ENCODE assay signal across 14 cellular contexts in the genomic region with DNA sequence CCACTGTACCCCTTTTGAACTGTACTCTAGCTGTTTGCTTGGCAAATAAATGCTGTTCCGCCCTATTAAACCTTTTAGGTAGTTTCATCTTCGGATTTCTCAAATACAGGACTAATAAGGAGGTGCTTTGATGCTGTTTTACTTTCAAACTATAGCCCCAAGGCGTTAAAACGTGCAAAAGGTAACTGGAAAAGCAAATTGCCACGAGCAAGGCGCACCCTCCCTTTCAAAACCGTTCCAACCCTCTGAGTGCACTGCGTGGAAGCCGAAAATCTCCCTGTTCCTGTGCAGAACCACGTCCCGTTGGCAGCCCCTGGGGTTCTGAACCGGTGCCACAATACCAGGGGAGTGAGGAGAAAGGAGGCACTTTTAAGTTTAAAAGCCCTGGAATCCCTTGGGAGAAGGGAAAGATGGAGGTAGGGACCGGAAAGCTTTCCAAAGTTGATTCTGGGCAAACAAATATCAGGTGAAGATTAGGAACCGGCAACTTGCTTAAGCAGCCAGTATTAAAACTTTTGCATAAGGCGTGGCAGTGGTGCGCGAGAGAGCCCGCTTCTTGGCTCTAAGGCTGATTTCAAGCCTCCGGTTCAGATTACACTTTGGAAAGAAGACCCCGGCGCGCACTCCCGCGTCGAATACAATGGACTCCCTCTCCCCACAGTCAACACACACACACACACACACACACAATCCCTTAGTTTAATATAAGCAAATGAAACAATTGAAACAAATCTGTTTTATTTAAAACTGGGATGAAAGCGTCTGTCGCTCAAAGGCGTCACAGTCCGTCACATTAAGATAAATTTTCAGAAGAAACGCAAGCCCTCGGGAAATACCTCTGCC. TPM values are rescaled to one million over a fixed set of nuclear protein-coding genes. Genes with fewer than 3 reads are reported as not detected.
DNase-seq lines count a peak whose midpoint lies in the region; ATAC-seq, FAIRE-seq and TF ChIP-seq lines count a peak whose summit lies in the region.
"Had no signal": no experiment of that assay in that cellular context is flagged by ENCODE, and none has a peak within 500 bp of the region (broad histone marks: within the 10 kb centered on the region; RNA-seq: fewer than 3 reads in every experiment).

No MANE protein-coding gene starts in this region.

- H3K56ac ChIP-seq in H1 (replicated peaks; ENCODE audit: insufficient read length, low read depth, low read length), result no peak overlapping the region

- no peak for TF ChIP-seq CTCF in H1 (IDR thresholded peaks at IDR 0.05; ENCODE audit: control extremely low read depth in 1 of 3, insufficient read depth in 1 of 3, low read depth in 1 of 3, low read length in 3 of 3)
- TF ChIP-seq CTCF in type B pancreatic cell (conservative IDR thresholded peaks at IDR 0.05), result no peak

- no peak overlapping the region for H2AK5ac ChIP-seq in H1 (ENCODE audit: low read depth, low read length)

- no peak overlapping the region for H4K5ac ChIP-seq in H1 (ENCODE audit: insufficient read length, low read depth, low read length)

- no peak overlapping the region for H4K8ac ChIP-seq in H1 (ENCODE audit: extremely low read depth, insufficient read depth, low read length)

- no peak overlapping the region for H3K23ac ChIP-seq in H1 (ENCODE audit: insufficient read length)

- ATAC-seq in left ventricle myocardium superior (no peak), GM21381 (IDR thresholded peaks at IDR 0.05; ENCODE audit: unreplicated experiment) (no peak)
- ATAC-seq: effector memory CD8-positive, alpha-beta T cell; left lobe of liver had no signal

- no peak overlapping the region for H4K91ac ChIP-seq in H1 (replicated peaks; ENCODE audit: insufficient read length, low read length)

- no peak overlapping the region for H3K18ac ChIP-seq in H1 (ENCODE audit: extremely low read depth, low read length)

- H3K79me1 ChIP-seq in H1 (ENCODE audit: low read depth, low read length), result no peaks in the 10 kb centered on the region

- no peak overlapping the region for H2BK12ac ChIP-seq in H1 (ENCODE audit: low read depth, low read length)

- no peak overlapping the region for H3K27ac ChIP-seq in H1 (ENCODE audit: low read depth, low read length)
- H3K27ac ChIP-seq: BLaER1, SK-N-MC had no signal

- no peak overlapping the region for H3K14ac ChIP-seq in H1 (ENCODE audit: insufficient read length)

- H3K79me2 ChIP-seq in H1 (ENCODE audit: control insufficient read depth in 1 of 2, insufficient read depth in 2 of 2, low read length in 2 of 2), result no peaks in the 10 kb centered on the region

- peak overlapping the region; percentile 8 to 55 (median 23); a peak in 6 of 8 replicates for H3K4me3 ChIP-seq in H1 (ENCODE audit: extremely low read depth in 1 of 4, insufficient read depth in 2 of 4, low read depth in 3 of 4, low read length in 4 of 4)
- H3K4me3 ChIP-seq: BLaER1, SK-N-MC had no signal

- H3K9ac ChIP-seq in H1 (replicated peaks in 1 of 4; ENCODE audit: extremely low read depth in 1 of 4, low read depth in 3 of 4, low read length in 3 of 4), result no peak overlapping the region
- H3K9ac ChIP-seq: BLaER1 had no signal

- H3K27me3 Mint-ChIP-seq in activated naive CD8-positive, alpha-beta T cell, result peaks cover 55% of the 10 kb centered on the region
- H3K27me3 Mint-ChIP-seq in activated naive CD8-positive, alpha-beta T cell treated with anti-CD3 and anti-CD28 coated beads for 36 hours, result peaks cover 91% of the 10 kb centered on the region
- H3K27me3 Mint-ChIP-seq in type B pancreatic cell, result peaks cover 95% of the 10 kb centered on the region

- no peak overlapping the region for H3K4ac ChIP-seq in H1 (replicated peaks; ENCODE audit: insufficient read length, low read depth, low read length)

- no peaks in the 10 kb centered on the region for H3K9me3 ChIP-seq in H1 (ENCODE audit: insufficient read depth in 2 of 2, low read depth in 1 of 2, low read length in 1 of 2)

- intact Hi-C loops in left ventricle myocardium superior (cut with micrococcal nuclease), result no loop called here

- CTCF ChIA-PET in H1 (lab: Charles Lee; ENCODE audit: partially characterized antibody), result interaction anchor here (0.7 to 2.3 kb wide), 3 partner anchors 7 to 10 kb away, joined by 3 to 8 read pairs (median 5); a partner anchor contains a TSS

- no peak for DNase-seq in activated naive CD8-positive, alpha-beta T cell treated with anti-CD3 and anti-CD28 coated beads for 36 hours
- peak; percentile 54 for DNase-seq in NCI-H146 (lab: John Stamatoyannopoulos, UW)
- DNase-seq in H1 (ENCODE audit: low read depth in 1 of 2, low spot score in 2 of 2), result peak in 1 of 2 experiments; percentile 66
- no peak for DNase-seq in type B pancreatic cell (ENCODE audit: extremely low spot score, unreplicated experiment)
- DNase-seq in left ventricle myocardium superior, result no peak
- DNase-seq in activated effector memory CD4-positive, alpha-beta T cell treated with anti-CD3 and anti-CD28 coated beads, Interleukin-2, amount 50 U/mL, for 16 hours, result no peak
- DNase-seq: effector memory CD8-positive, alpha-beta T cell; WERI-Rb-1 had no signal

- no peak for TF ChIP-seq EP300 in H1 (IDR thresholded peaks at IDR 0.05; ENCODE audit: borderline replicate concordance in 1 of 2, low read depth in 2 of 2, low read length in 2 of 2)

- TF ChIP-seq POLR2A in H1 (IDR thresholded peaks at IDR 0.05; ENCODE audit: control extremely low read depth in 1 of 2, low read depth in 2 of 2, low read length in 2 of 2), result no peak

- H2AFZ ChIP-seq in H1 (ENCODE audit: low read length), result no peak overlapping the region

- no peaks in the 10 kb centered on the region; a peak in 1 of 8 replicates for H3K36me3 ChIP-seq in H1 (ENCODE audit: control insufficient read depth in 2 of 4, insufficient read depth in 4 of 4, low read length in 3 of 4)
- H3K36me3 ChIP-seq: BLaER1, WERI-Rb-1 had no signal

- peaks cover 3 to 19% (median 8%) of the 10 kb centered on the region in 4 experiments for H3K4me1 ChIP-seq in H1 (replicated peaks in 1 of 4; ENCODE audit: control insufficient read depth in 3 of 4, insufficient read depth in 4 of 4, low read length in 3 of 4)
- H3K4me1 ChIP-seq: BLaER1 had no signal

- peaks cover 13% of the 10 kb centered on the region for H3K9me3 Mint-ChIP-seq in activated naive CD8-positive, alpha-beta T cell (ENCODE audit: low read depth)
- H3K9me3 Mint-ChIP-seq in activated naive CD8-positive, alpha-beta T cell treated with anti-CD3 and anti-CD28 coated beads for 36 hours, result peaks cover 9% of the 10 kb centered on the region
- H3K9me3 Mint-ChIP-seq in type B pancreatic cell, result peaks cover 5% of the 10 kb centered on the region
- H3K9me3 Mint-ChIP-seq: effector memory CD8-positive, alpha-beta T cell had no signal

- no peak overlapping the region for H2BK5ac ChIP-seq in H1 (ENCODE audit: low read depth, low read length)

- H2BK15ac ChIP-seq in H1 (ENCODE audit: low read length), result no peak overlapping the region

- 2% methylated on average over 31 of the region's 31 CpGs; no CpG with 5 or more reads in 1 of the 2 experiments for WGBS in H1 (ENCODE audit: extremely low coverage in 1 of 2, insufficient coverage in 1 of 2, insufficient read length in 1 of 2, insufficient replicate concordance in 2 of 2, low coverage in 1 of 2, low lambda C conversion rate in 2 of 2, missing lambda C conversion rate in 1 of 2), 2 experiments

- no peak overlapping the region for H3K4me3 Mint-ChIP-seq in activated naive CD8-positive, alpha-beta T cell
- no peak overlapping the region for H3K4me3 Mint-ChIP-seq in activated naive CD8-positive, alpha-beta T cell treated with anti-CD3 and anti-CD28 coated beads for 36 hours
- peak overlapping the region; percentile 51 for H3K4me3 Mint-ChIP-seq in type B pancreatic cell
- H3K4me3 Mint-ChIP-seq: effector memory CD8-positive, alpha-beta T cell had no signal

- H3K27me3 ChIP-seq in H1 (replicated peaks in 1 of 4; ENCODE audit: control insufficient read depth in 3 of 4, extremely low read depth in 1 of 4, insufficient read depth in 3 of 4, low read length in 3 of 4), result peaks cover 43 to 81% (median 67%) of the 10 kb centered on the region in 4 experiments

- no peak overlapping the region for H2BK20ac ChIP-seq in H1 (ENCODE audit: low read length)

- H3K36me3 Mint-ChIP-seq in activated naive CD8-positive, alpha-beta T cell, result no peaks in the 10 kb centered on the region
- H3K36me3 Mint-ChIP-seq in activated naive CD8-positive, alpha-beta T cell treated with anti-CD3 and anti-CD28 coated beads for 36 hours, result no peaks in the 10 kb centered on the region
- H3K36me3 Mint-ChIP-seq in type B pancreatic cell, result no peaks in the 10 kb centered on the region

- no peak overlapping the region for H2BK120ac ChIP-seq in H1 (replicated peaks; ENCODE audit: low read depth, low read length)

- peaks cover 7% of the 10 kb centered on the region for H3K4me1 Mint-ChIP-seq in activated naive CD8-positive, alpha-beta T cell (ENCODE audit: low read depth)
- H3K4me1 Mint-ChIP-seq in activated naive CD8-positive, alpha-beta T cell treated with anti-CD3 and anti-CD28 coated beads for 36 hours, result peaks cover 3% of the 10 kb centered on the region
- peaks cover 7% of the 10 kb centered on the region for H3K4me1 Mint-ChIP-seq in type B pancreatic cell (ENCODE audit: unreplicated experiment)

- peak; percentile 19 for FAIRE-seq in H1 (lab: Jason Lieb, UNC)

- peaks cover 7% of the 10 kb centered on the region; the same call in 1 of the 2 replicates for H3K23me2 ChIP-seq in H1 (ENCODE audit: low read depth, low read length)

- H3K4me2 ChIP-seq in H1 (ENCODE audit: insufficient read depth in 1 of 2, low read depth in 2 of 2, low read length in 2 of 2), result peak overlapping the region; percentile 64 to 71
- H3K4me2 ChIP-seq: BLaER1 had no signal

- H3K27ac Mint-ChIP-seq in activated naive CD8-positive, alpha-beta T cell, result peak overlapping the region; percentile 46
- no peak overlapping the region for H3K27ac Mint-ChIP-seq in activated naive CD8-positive, alpha-beta T cell treated with anti-CD3 and anti-CD28 coated beads for 36 hours
- no peak overlapping the region for H3K27ac Mint-ChIP-seq in type B pancreatic cell

- POLR2A ChIA-PET in H1 (lab: Charles Lee; ENCODE audit: partially characterized antibody), result interaction anchor here (1.4 to 4.2 kb wide), 2 partner anchors 13 to 64 kb away, joined by 5 to 32 read pairs; no protein-coding TSS in a partner anchor

- no peak for TF ChIP-seq RAD21 in H1 (IDR thresholded peaks at IDR 0.05 in 1 of 2, conservative IDR thresholded peaks at IDR 0.05 in 1 of 2; ENCODE audit: low read depth in 2 of 2, low read length in 2 of 2)

- H4K20me1 ChIP-seq in H1 (replicated peaks in 1 of 2; ENCODE audit: control insufficient read depth in 1 of 2, insufficient read depth in 2 of 2, low read length in 2 of 2), result peaks cover 6 to 11% of the 10 kb centered on the region in 2 experiments

RNA-seq across cellular contexts. Expression of a gene that starts 9.5 kb away (rescaled TPM):
- total RNA-seq in activated naive CD8-positive, alpha-beta T cell treated with anti-CD3 and anti-CD28 coated beads for 36 hours, result under 1 TPM; 0.08 TPM
- 0.27 and 0.32 TPM in 2 replicates for total RNA-seq in H1 (2021; fragmentation: NEBNext Ultra II Directional; extraction: Animal tissue kit (Norgen Biotek cat#: 25700))
- 0.08 and 0.09 TPM in 2 replicates for polyA plus RNA-seq in H1 (2011; rRNA removed)
- 0.16 TPM for polyA plus RNA-seq in H1 (2011; cell fraction: cytosol; rRNA removed)
- polyA plus RNA-seq in H1 (2011; cell fraction: nucleus; rRNA removed), result 0.64 TPM
- polyA plus RNA-seq in H1 (2012, experiment 1 of 2), result 0.11 to 0.28 TPM (median 0.18 TPM) in 4 replicates
- polyA plus RNA-seq in H1 (2012, experiment 2 of 2), result 0.05 TPM
- 0.26 TPM for polyA plus RNA-seq in H1 (2013, experiment 1 of 2)
- polyA plus RNA-seq in H1 (2013, experiment 2 of 2), result 0.22 TPM
- 0.02 and 0.06 TPM in 2 replicates for polyA minus RNA-seq in H1 (2011; rRNA and poly(A)+ RNA removed)
- not detected for polyA minus RNA-seq in H1 (2011; cell fraction: cytosol; rRNA and poly(A)+ RNA removed)
- 0.50 TPM for polyA minus RNA-seq in H1 (2011; cell fraction: nucleus; rRNA and poly(A)+ RNA removed)
- total RNA-seq in type B pancreatic cell (ENCODE audit: low replicate concordance) (0.93 and 5.4 TPM in 2 replicates), left ventricle myocardium superior (not detected)
- total RNA-seq: HT-29, left lobe of liver had no signal
